17 cellular contexts compared by ENCODE assay signal in the genomic region with DNA sequence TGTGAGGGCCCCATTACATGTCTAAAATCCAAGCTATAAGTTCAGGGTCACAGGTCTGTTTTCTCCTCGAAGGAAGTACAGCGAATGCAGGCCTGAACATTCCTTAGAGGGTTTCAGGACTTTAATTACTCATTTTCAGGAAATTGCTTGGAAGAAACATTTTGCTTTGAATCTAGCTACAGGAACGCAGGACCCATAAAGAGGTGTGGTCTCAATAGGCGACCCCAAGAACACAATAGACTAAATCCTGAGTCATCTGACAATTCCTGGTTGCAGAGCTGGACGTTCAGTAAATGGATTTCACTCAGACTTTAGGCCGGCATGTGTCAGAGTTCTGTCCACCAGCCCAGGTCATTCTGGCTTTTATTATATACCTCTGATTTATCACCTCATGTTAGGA. TPM values are rescaled to one million over a fixed set of nuclear protein-coding genes. Genes with fewer than 3 reads are reported as not detected.
DNase-seq lines count a peak whose midpoint lies in the region; ATAC-seq and TF ChIP-seq lines count a peak whose summit lies in the region.
"Had no signal": no experiment of that assay in that cellular context is flagged by ENCODE, and none has a peak within 500 bp of the region (broad histone marks: within the 10 kb centered on the region; RNA-seq: fewer than 3 reads in every experiment).

No MANE protein-coding gene starts in this region.

- no peaks in the 10 kb centered on the region for H3K36me3 ChIP-seq in left ventricle myocardium inferior
- no peaks in the 10 kb centered on the region for H3K36me3 ChIP-seq in neutrophil
- H3K36me3 ChIP-seq in uterus, result no peaks in the 10 kb centered on the region
- H3K36me3 ChIP-seq: brain microvascular endothelial cell had no signal

- peaks cover 24% of the 10 kb centered on the region for H3K4me1 ChIP-seq in left ventricle myocardium inferior
- H3K4me1 ChIP-seq in neutrophil (ENCODE audit: control insufficient read depth in 1 of 2, insufficient read depth in 1 of 2, low read depth in 1 of 2, low read length in 1 of 2), result peaks cover 76 to 78% of the 10 kb centered on the region in 2 experiments
- H3K4me1 ChIP-seq in uterus, result no peaks in the 10 kb centered on the region

- H3K27ac ChIP-seq in left ventricle myocardium inferior (replicated peaks) (peak overlapping the region; percentile 88), neutrophil (peak overlapping the region; percentile 84), uterus (peak overlapping the region; percentile 49 to 75)
- H3K27ac ChIP-seq: brain microvascular endothelial cell had no signal

- DNase-seq in Right ventricle myocardium superior, result no peak
- DNase-seq in cardiac septum (ENCODE audit: low spot score), result no peak
- no peak for DNase-seq in left ventricle myocardium inferior
- no peak for DNase-seq in uterus
- DNase-seq in stimulated activated CD4-positive, alpha-beta T cell treated with anti-CD3 and anti-CD28 coated beads, Interleukin-2, amount 100 ng/mL, for 24 hours, result no peak
- DNase-seq in medulla oblongata (ENCODE audit: extremely low spot score), result no peak
- DNase-seq in OCI-M2 (lab: John Stamatoyannopoulos, UW; ENCODE audit: unreplicated experiment), result no peak
- DNase-seq: activated naive CD8-positive, alpha-beta T cell treated with anti-CD3 and anti-CD28 coated beads for 36 hours; brain microvascular endothelial cell; NCI-H1048; NCI-H2029 treated with DMSO at 0.1 percent for 48 hours; NCI-H446 treated with DMSO at 0.1 percent for 48 hours; nucleus accumbens; stimulated activated CD4-positive, alpha-beta T cell treated with anti-CD3 and anti-CD28 coated beads, Interleukin-4, amount 100 ng/mL, for 4 hours had no signal

- no peak for TF ChIP-seq POLR2A in uterus (IDR thresholded peaks at IDR 0.05)

- no peaks in the 10 kb centered on the region for H3K9me3 ChIP-seq in left ventricle myocardium inferior (replicated peaks)
- no peaks in the 10 kb centered on the region for H3K9me3 ChIP-seq in neutrophil
- no peaks in the 10 kb centered on the region for H3K9me3 ChIP-seq in uterus

- TF ChIP-seq CTCF in left ventricle myocardium inferior (IDR thresholded peaks at IDR 0.05; ENCODE audit: borderline replicate concordance), result no peak
- no peak for TF ChIP-seq CTCF in neutrophil (IDR thresholded peaks at IDR 0.05)
- no peak for TF ChIP-seq CTCF in uterus (IDR thresholded peaks at IDR 0.05)

- peak; percentile 15 for ATAC-seq in Right ventricle myocardium superior (ENCODE audit: poor library complexity)

- H3K27me3 ChIP-seq in left ventricle myocardium inferior (ENCODE audit: low read depth) (no peaks in the 10 kb centered on the region), neutrophil (no peaks in the 10 kb centered on the region), uterus (no peaks in the 10 kb centered on the region)
- H3K27me3 ChIP-seq: brain microvascular endothelial cell had no signal

- intact Hi-C loops in Right ventricle myocardium superior (cut with DNase I) (no loop called here), cardiac septum (cut with DNase I) (no loop called here), left ventricle myocardium inferior (cut with micrococcal nuclease) (no loop called here), uterus (cut with DNase I; ENCODE audit: low total_unique reads) (no loop called here)

- H3K4me3 ChIP-seq in left ventricle myocardium inferior (peak overlapping the region; percentile 20), neutrophil (ENCODE audit: low read depth in 1 of 2, low read length in 1 of 2) (peak overlapping the region; percentile 55 to 57), uterus (no peak overlapping the region)

RNA-seq across cellular contexts. Expression of gene ERG, which starts 1.0 kb away (rescaled TPM):
- total RNA-seq in Right ventricle myocardium superior (17.8 TPM), cardiac septum (15.5 TPM), left ventricle myocardium inferior (17.3 TPM), uterus (10 to 100 TPM; 10.4 to 78.6 (median 31.1) TPM)
- total RNA-seq: activated CD8-positive, alpha-beta memory T cell treated with anti-CD3 and anti-CD28 coated beads for 36 hours; activated naive CD8-positive, alpha-beta T cell treated with anti-CD3 and anti-CD28 coated beads for 36 hours; G401 had no signal

Comparison
In these comparisons a context has a peak if more than half of its experiments do, and no peak if none do; other contexts are left out.
1. H3K4me3 ChIP-seq: peak in left ventricle myocardium inferior (single experiment) and neutrophil (2 of 2); none in uterus (0 of 2).
2. Peak in every context shown above with its lines, with median percentiles within 50 percentile points of each other: H3K27ac ChIP-seq.